Comparison of ENCODE assay signal across 19 cellular contexts in genomic region chr6:9025796-9026195, GRCh38.
DNase-seq lines count a peak whose midpoint lies in the region; ATAC-seq and TF ChIP-seq lines count a peak whose summit lies in the region.
"Had no signal": no experiment of that assay in that cellular context is flagged by ENCODE, and none has a peak within 500 bp of the region (broad histone marks: within the 10 kb centered on the region; RNA-seq: fewer than 3 reads in every experiment).

No MANE protein-coding gene starts in this region.

- no peak for ATAC-seq in DND-41 (ENCODE audit: insufficient read depth, low read depth)
- ATAC-seq: A549, HCT116 had no signal

- no peaks in the 10 kb centered on the region for H4K20me1 ChIP-seq in DND-41 (ENCODE audit: insufficient read depth, low read length)

- no peaks in the 10 kb centered on the region for H3K27me3 ChIP-seq in DND-41 (ENCODE audit: insufficient read depth, low read length, poor library complexity)

- peak overlapping the region; percentile 54; the same call in 1 of the 2 replicates for H3K4me2 ChIP-seq in DND-41 (ENCODE audit: insufficient read depth, low read length)
- H3K4me2 ChIP-seq: A549 had no signal

- H3K9me3 ChIP-seq in DND-41 (ENCODE audit: insufficient read depth, low read length, severe bottlenecking), result no peaks in the 10 kb centered on the region
- H3K9me3 ChIP-seq: A549 had no signal

- peaks cover 16% of the 10 kb centered on the region for H3K4me1 ChIP-seq in DND-41 (ENCODE audit: insufficient read depth, low read length)
- H3K4me1 ChIP-seq: A549 had no signal

- no peaks in the 10 kb centered on the region for H3K79me2 ChIP-seq in DND-41 (ENCODE audit: insufficient read depth, low read length)

- H3K27ac ChIP-seq in DND-41 (ENCODE audit: low read length), result no peak overlapping the region; the same call in 1 of the 2 replicates
- H3K27ac ChIP-seq in substantia nigra (ENCODE audit: low read depth, low read length, poor library complexity, severe bottlenecking), result no peak overlapping the region
- H3K27ac ChIP-seq: 22Rv1, A549, HL-60 had no signal

- H3K4me3 ChIP-seq in AG10803 (ENCODE audit: low read length) (no peak overlapping the region), DND-41 (ENCODE audit: low read depth in 1 of 2, low read length in 2 of 2) (no peak overlapping the region)
- H3K4me3 ChIP-seq: A549 had no signal

- H2AFZ ChIP-seq in DND-41 (ENCODE audit: low read depth, low read length), result no peak overlapping the region

- H3K9ac ChIP-seq in DND-41 (ENCODE audit: low read depth, low read length), result no peak overlapping the region

- TF ChIP-seq CTCF in AG10803 (conservative IDR thresholded peaks at IDR 0.05; ENCODE audit: low read length) (no peak), DND-41 (IDR thresholded peaks at IDR 0.05; ENCODE audit: borderline replicate concordance, extremely low read depth, low read length, poor library complexity, severe bottlenecking) (no peak)

- DNase-seq in AG10803 (ENCODE audit: low read depth), result peak; percentile 9
- DNase-seq in DND-41, result no peak
- peak; percentile 15 for DNase-seq in ELR (ENCODE audit: low read depth)
- peak; percentile 31 for DNase-seq in RPMI7951 (ENCODE audit: low read depth)
- no peak for DNase-seq in substantia nigra (lab: John Stamatoyannopoulos, UW)
- DNase-seq in NCI-H2107 treated with DMSO at 0.1 percent for 48 hours (lab: John Stamatoyannopoulos, UW; ENCODE audit: unreplicated experiment), result no peak
- DNase-seq in T-helper 9 cell, result no peak
- DNase-seq in foreskin melanocyte, result no peak
- DNase-seq: C1 segment of cervical spinal cord; CD4-positive, CD25-positive, alpha-beta regulatory T cell; DMS153; DMS79; GF-D8; GOT3; H7 had no signal

- H3K36me3 ChIP-seq in DND-41 (ENCODE audit: insufficient read depth, low read length), result no peaks in the 10 kb centered on the region

Comparison
In these comparisons a context has a peak if more than half of its experiments do, and no peak if none do; other contexts are left out.
1. DNase-seq: peak in AG10803 (single experiment), ELR (single experiment) and RPMI7951 (single experiment); none in DND-41 (single experiment), substantia nigra (0 of 49), NCI-H2107 treated with DMSO at 0.1 percent for 48 hours (single experiment), T-helper 9 cell (single experiment) and foreskin melanocyte (single experiment).